1 cellular context compared by ENCODE assay signal in the genomic region with DNA sequence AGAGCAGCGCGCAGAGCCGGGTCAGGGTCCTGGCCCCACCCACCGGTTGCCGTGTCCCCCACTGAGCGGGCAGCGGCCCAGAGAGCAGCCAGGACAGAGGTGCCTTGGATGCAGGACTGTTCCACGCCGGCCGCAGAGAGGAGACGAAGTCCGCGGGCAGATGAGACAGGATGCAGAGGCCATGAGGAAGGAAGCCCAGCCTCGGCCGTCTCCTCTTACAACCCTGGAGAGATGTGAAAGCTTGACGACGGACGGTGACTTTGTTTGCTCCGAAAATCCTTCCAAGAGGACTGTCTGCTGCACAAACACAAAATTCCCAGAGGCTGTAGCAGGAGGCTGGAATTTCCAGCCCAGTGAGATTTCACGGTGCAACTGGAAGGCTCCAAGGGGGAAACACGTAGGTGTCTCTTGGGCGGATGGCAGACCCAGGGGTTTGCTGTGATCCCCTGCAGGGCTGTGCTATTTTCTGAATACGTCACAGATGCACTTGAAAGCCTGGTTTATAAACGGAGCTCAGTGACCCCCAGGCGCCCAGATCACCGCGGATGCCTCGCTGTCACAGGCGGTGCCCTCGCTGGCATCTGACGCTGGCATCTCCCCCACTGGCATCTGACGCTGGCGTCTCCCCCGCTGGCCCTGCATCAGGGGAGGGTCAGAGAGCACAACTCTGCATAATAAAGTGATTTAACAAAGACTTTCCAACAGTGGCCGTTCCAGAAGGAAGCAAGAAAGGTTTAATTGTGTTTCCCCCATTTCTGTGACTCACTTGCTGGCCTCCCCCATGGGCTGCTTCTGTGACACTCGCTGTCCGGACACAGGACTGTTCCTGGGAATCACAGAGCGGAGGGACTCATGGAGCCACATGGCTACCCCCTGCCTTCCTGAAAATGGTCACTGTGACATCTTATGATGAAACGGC.
TF ChIP-seq lines count a peak whose summit lies in the region.

No MANE protein-coding gene starts in this region.

TF ChIP-seq in IMR-90, 13 proteins besides CTCF, POLR2A, EP300 and RAD21 (continued from another document):
- no peak for TF ChIP-seq ELK1 (IDR thresholded peaks at IDR 0.05; ENCODE audit: borderline replicate concordance, low read depth, low read length)
TF ChIP-seq in IMR-90: peak in this region for 0.
